Comparison of ENCODE assay signal across 1 cellular context in the genomic region with DNA sequence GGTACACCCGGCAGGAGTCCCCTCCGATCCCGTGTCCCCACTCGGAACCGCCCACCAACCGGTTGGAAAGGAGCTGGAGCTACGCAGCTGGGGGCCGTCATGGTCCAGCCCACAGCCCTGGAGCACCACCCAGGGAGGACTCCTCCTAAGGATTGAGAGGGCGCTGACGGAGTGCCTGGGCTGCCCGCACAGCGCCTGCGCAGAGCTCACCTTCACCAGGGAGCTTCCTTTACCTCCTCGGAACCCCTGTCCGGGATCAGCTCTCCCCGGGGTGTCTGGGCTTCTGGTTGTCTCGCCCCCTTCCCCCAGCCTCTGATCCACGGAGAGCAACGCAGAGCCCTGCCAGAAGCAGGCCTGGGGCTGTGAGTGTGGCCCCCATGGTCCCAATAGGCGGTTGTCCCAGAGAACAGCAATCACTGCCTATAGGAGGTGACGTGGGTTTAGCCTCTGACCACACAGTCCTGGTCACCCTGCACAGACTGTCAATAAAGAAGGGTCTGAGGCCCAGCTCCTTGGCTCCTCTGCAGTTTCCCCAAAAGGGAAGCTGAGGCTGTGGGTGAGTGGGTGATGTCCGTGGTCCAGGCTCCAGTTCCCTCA.
TF ChIP-seq lines count a peak whose summit lies in the region.

No MANE protein-coding gene starts in this region.

TF ChIP-seq in GM12878, 131 proteins besides CTCF, POLR2A, EP300 and RAD21:
- TF ChIP-seq GABPA (IDR thresholded peaks at IDR 0.05; ENCODE audit: low read depth) (no peak), CBX5 (IDR thresholded peaks at IDR 0.05; ENCODE audit: low read depth) (no peak), FOXM1 (IDR thresholded peaks at IDR 0.05; ENCODE audit: low read depth, low read length) (no peak), TBL1XR1 (IDR thresholded peaks at IDR 0.05; ENCODE audit: low read depth, low read length) (no peak), CHD1 (IDR thresholded peaks at IDR 0.05; ENCODE audit: low read depth, low read length) (no peak), LARP7 (IDR thresholded peaks at IDR 0.05) (no peak), ZNF622 (IDR thresholded peaks at IDR 0.05) (no peak), HDAC2 (IDR thresholded peaks at IDR 0.05) (no peak), PAX8 (IDR thresholded peaks at IDR 0.05) (no peak), RBBP5 (conservative IDR thresholded peaks at IDR 0.05) (no peak), NFYA (IDR thresholded peaks at IDR 0.05; ENCODE audit: borderline replicate concordance, low read depth, low read length) (no peak), NR2C1 (IDR thresholded peaks at IDR 0.05) (no peak), CEBPB (IDR thresholded peaks at IDR 0.05; ENCODE audit: borderline replicate concordance in 1 of 2, low read depth in 2 of 2, low read length in 2 of 2) (no peak), HCFC1 (IDR thresholded peaks at IDR 0.05; ENCODE audit: low read length) (no peak), NFIC (IDR thresholded peaks at IDR 0.05; ENCODE audit: low read depth, low read length) (no peak), ZNF384 (IDR thresholded peaks at IDR 0.05; ENCODE audit: borderline replicate concordance, low read depth, low read length) (no peak), STAT3 (IDR thresholded peaks at IDR 0.05; ENCODE audit: low read depth, low read length) (no peak), SMC3 (IDR thresholded peaks at IDR 0.05; ENCODE audit: borderline replicate concordance, low read length) (no peak), IRF4 (IDR thresholded peaks at IDR 0.05; ENCODE audit: low read depth, low read length) (no peak)
- TF ChIP-seq, protein P1, sequence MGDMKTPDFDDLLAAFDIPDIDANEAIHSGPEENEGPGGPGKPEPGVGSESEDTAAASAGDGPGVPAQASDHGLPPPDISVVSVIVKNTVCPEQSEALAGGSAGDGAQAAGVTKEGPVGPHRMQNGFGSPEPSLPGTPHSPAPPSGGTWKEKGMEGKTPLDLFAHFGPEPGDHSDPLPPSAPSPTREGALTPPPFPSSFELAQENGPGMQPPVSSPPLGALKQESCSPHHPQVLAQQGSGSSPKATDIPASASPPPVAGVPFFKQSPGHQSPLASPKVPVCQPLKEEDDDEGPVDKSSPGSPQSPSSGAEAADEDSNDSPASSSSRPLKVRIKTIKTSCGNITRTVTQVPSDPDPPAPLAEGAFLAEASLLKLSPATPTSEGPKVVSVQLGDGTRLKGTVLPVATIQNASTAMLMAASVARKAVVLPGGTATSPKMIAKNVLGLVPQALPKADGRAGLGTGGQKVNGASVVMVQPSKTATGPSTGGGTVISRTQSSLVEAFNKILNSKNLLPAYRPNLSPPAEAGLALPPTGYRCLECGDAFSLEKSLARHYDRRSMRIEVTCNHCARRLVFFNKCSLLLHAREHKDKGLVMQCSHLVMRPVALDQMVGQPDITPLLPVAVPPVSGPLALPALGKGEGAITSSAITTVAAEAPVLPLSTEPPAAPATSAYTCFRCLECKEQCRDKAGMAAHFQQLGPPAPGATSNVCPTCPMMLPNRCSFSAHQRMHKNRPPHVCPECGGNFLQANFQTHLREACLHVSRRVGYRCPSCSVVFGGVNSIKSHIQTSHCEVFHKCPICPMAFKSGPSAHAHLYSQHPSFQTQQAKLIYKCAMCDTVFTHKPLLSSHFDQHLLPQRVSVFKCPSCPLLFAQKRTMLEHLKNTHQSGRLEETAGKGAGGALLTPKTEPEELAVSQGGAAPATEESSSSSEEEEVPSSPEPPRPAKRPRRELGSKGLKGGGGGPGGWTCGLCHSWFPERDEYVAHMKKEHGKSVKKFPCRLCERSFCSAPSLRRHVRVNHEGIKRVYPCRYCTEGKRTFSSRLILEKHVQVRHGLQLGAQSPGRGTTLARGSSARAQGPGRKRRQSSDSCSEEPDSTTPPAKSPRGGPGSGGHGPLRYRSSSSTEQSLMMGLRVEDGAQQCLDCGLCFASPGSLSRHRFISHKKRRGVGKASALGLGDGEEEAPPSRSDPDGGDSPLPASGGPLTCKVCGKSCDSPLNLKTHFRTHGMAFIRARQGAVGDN (IDR thresholded peaks at IDR 0.05): no peak
